Comparison of ENCODE assay signal across 1 cellular context in genomic region chr22:45462034-45462655, GRCh38.
TF ChIP-seq lines count a peak whose summit lies in the region.

No MANE protein-coding gene starts in this region.

TF ChIP-seq in GM23338, 12 proteins besides CTCF, POLR2A, EP300 and RAD21 (continued from another document):
- no peak for TF ChIP-seq ZNF462 (CRISPR knock-in tag; IDR thresholded peaks at IDR 0.05)
